In the genomic region with DNA sequence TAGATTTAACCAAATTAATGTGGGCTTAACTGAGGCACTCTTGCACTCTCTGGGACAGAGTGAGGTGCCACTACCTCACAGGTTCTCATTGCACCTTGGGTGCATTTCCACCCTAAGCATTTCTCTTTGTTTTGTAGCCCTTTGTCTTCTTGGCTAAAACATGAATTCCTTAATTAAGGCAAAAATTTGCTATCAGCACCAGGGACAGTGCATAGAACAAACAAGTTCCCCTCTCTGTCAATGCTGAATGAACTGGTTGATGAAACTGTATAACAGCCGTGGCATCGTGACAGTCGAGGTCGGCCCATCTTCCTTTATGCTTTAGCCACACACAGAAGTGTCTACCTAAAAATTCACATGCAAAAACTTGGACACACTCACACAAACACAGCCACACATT, we compare ENCODE assay signal across 1 cellular context.
TF ChIP-seq lines count a peak whose summit lies in the region.

No MANE protein-coding gene starts in this region.

TF ChIP-seq in GM23338, 12 proteins besides CTCF, POLR2A, EP300 and RAD21 (continued from another document):
- TF ChIP-seq, protein P1, sequence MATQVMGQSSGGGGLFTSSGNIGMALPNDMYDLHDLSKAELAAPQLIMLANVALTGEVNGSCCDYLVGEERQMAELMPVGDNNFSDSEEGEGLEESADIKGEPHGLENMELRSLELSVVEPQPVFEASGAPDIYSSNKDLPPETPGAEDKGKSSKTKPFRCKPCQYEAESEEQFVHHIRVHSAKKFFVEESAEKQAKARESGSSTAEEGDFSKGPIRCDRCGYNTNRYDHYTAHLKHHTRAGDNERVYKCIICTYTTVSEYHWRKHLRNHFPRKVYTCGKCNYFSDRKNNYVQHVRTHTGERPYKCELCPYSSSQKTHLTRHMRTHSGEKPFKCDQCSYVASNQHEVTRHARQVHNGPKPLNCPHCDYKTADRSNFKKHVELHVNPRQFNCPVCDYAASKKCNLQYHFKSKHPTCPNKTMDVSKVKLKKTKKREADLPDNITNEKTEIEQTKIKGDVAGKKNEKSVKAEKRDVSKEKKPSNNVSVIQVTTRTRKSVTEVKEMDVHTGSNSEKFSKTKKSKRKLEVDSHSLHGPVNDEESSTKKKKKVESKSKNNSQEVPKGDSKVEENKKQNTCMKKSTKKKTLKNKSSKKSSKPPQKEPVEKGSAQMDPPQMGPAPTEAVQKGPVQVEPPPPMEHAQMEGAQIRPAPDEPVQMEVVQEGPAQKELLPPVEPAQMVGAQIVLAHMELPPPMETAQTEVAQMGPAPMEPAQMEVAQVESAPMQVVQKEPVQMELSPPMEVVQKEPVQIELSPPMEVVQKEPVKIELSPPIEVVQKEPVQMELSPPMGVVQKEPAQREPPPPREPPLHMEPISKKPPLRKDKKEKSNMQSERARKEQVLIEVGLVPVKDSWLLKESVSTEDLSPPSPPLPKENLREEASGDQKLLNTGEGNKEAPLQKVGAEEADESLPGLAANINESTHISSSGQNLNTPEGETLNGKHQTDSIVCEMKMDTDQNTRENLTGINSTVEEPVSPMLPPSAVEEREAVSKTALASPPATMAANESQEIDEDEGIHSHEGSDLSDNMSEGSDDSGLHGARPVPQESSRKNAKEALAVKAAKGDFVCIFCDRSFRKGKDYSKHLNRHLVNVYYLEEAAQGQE (IDR thresholded peaks at IDR 0.05; ENCODE audit: unreplicated experiment): peak; percentile 72
